ENCODE assay signal across 27 cellular contexts in the genomic region with DNA sequence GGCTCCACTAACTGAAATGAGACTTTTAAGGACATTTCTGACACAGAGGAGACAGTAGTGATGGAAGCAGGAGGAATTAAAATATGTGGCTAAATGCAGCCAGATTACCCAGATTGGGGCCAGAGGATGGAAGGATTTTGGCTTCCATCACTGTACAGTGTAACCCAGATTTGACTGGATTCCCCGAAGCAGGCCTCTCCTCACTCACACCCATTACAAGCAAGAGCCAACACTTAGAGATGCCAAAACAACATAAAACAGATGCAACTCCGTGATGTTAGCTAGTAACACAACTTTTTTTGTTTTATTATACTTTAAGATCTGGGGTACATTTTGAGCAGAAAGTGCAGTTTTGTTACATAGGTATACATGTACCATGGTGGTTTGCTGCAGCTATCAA. TPM values are rescaled to one million over a fixed set of nuclear protein-coding genes. Genes with fewer than 3 reads are reported as not detected.
"Had no signal": no experiment of that assay in that cellular context is flagged by ENCODE, and none has a peak within 500 bp of the region (broad histone marks: within the 10 kb centered on the region; RNA-seq: fewer than 3 reads in every experiment).

No MANE protein-coding gene starts in this region.

- ATAC-seq: activated CD4-positive, CD25-positive, alpha-beta regulatory T cell treated with anti-CD3 and anti-CD28 coated beads, Interleukin-2, amount 50 U/mL, for 24 hours; esophagus mucosa; gastrocnemius medialis; left lobe of liver; stimulated activated naive CD8-positive, alpha-beta T cell treated with anti-CD3 and anti-CD28 coated beads, Interleukin-15, Interleukin-2, amounts not matched to agents 100 U/mL and 50 U/mL, for 24 hours had no signal

- H3K9me3 ChIP-seq: ascending aorta, gastrocnemius medialis, ovary, spleen, testis, uterus had no signal

- DNase-seq: activated CD4-positive, alpha-beta memory T cell treated with anti-CD3 and anti-CD28 coated beads, Interleukin-2, amount 10 ng/mL, durations not matched to agents 7 days and 5 days; activated CD4-positive, alpha-beta T cell treated with anti-CD3 and anti-CD28 coated beads, Interleukin-2, amount 10 ng/mL, durations not matched to agents 24 days and 14 days; activated CD8-positive, alpha-beta memory T cell treated with anti-CD3 and anti-CD28 coated beads, Interleukin-2, amount 50 U/mL, for 48 hours; activated gamma-delta T cell; activated naive CD4-positive, alpha-beta T cell treated with anti-CD3 and anti-CD28 coated beads, Interleukin-2, amount 10 ng/mL, durations not matched to agents 7 days and 5 days; activated naive CD8-positive, alpha-beta T cell treated with anti-CD3 and anti-CD28 coated beads, Interleukin-2, amount 10 ng/mL, durations not matched to agents 7 days and 5 days; activated T-cell treated with anti-CD3 and anti-CD28 coated beads, Interleukin-2, amount 50 U/mL, for 24 hours; brain microvascular endothelial cell; caudate nucleus; gastrocnemius medialis; hippocampal formation; immature natural killer cell; naive B cell; ovary; spleen; stimulated activated CD4-positive, alpha-beta T cell treated with anti-CD3 and anti-CD28 coated beads, Interleukin-4, amount 100 ng/mL, for 1 hour; stimulated activated naive CD8-positive, alpha-beta T cell treated with anti-CD3 and anti-CD28 coated beads, Interleukin-15, Interleukin-2, amounts not matched to agents 100 U/mL and 50 U/mL, for 24 hours; SW 1271; T-helper 9 cell; testis; uterus; WERI-Rb-1 had no signal

- H3K36me3 ChIP-seq: ascending aorta, brain microvascular endothelial cell, gastrocnemius medialis, ovary, spleen, uterus, WERI-Rb-1 had no signal

- H3K4me1 ChIP-seq: ascending aorta, testis had no signal

- H3K4me3 ChIP-seq: ascending aorta, gastrocnemius medialis, ovary, spleen, testis, uterus had no signal

- H3K27ac ChIP-seq: ascending aorta, brain microvascular endothelial cell, ovary, spleen, testis, uterus, WERI-Rb-1 had no signal

- H3K27me3 ChIP-seq: ascending aorta, brain microvascular endothelial cell, gastrocnemius medialis, ovary, spleen, testis, uterus had no signal

RNA-seq across cellular contexts. Expression of a gene that starts 17.7 kb away (rescaled TPM):
- total RNA-seq: activated CD4-positive, alpha-beta memory T cell treated with anti-CD3 and anti-CD28 coated beads, Interleukin-2, amount 10 ng/mL, durations not matched to agents 7 days and 5 days; activated CD4-positive, alpha-beta T cell treated with anti-CD3 and anti-CD28 coated beads, Interleukin-2, amount 10 ng/mL, durations not matched to agents 24 days and 14 days; activated naive CD8-positive, alpha-beta T cell treated with anti-CD3 and anti-CD28 coated beads, Interleukin-2, amount 10 ng/mL, durations not matched to agents 7 days and 5 days; progenitor cell of endocrine pancreas had no signal
- polyA plus RNA-seq: immature natural killer cell had no signal
